20 cellular contexts compared by ENCODE assay signal in the genomic region with DNA sequence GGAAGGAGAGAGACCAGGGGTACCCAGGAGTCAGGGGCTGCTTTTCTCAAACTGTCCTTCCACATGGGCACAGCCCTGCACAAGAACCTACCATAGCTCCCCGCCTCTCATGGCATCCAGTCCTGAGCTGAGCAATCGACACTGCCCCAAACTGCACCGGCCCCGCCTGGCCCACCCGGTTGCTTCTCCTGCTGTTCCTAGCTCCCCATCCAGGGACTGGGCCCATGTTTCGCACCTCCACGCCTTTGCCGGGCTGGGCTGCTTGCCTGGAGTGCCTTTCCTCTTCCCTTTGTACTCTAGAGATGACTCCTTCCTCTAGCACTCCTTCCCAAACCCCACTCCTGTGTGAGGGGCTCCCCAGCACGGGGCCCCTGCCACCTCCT.
"Had no signal": no experiment of that assay in that cellular context is flagged by ENCODE, and none has a peak within 500 bp of the region (broad histone marks: within the 10 kb centered on the region; RNA-seq: fewer than 3 reads in every experiment).

No MANE protein-coding gene starts in this region.

- H3K4me2 ChIP-seq: hepatocyte had no signal

- H3K9me3 ChIP-seq: colonic mucosa, gastroesophageal sphincter, left lung, lower lobe of right lung had no signal

- H3K4me1 Mint-ChIP-seq: immature natural killer cell had no signal

- H2AFZ ChIP-seq: hepatocyte had no signal

- H3K79me2 ChIP-seq: hepatocyte had no signal

- H3K27me3 ChIP-seq: colonic mucosa, hepatocyte had no signal

- H3K27ac Mint-ChIP-seq: dendritic cell treated with granulocyte-macrophage colony-stimulating factor and Interleukin-4, amounts not matched to agents 40 ng/mL and 50 ng/mL, for 4 days; effector memory CD8-positive, alpha-beta T cell; endodermal cell had no signal

- H3K9me3 Mint-ChIP-seq: dendritic cell treated with granulocyte-macrophage colony-stimulating factor and Interleukin-4, amounts not matched to agents 40 ng/mL and 50 ng/mL, for 4 days; effector memory CD8-positive, alpha-beta T cell had no signal

- H3K4me3 ChIP-seq: esophagus muscularis mucosa, gastroesophageal sphincter, heart left ventricle, hepatocyte, left lung, lower lobe of right lung had no signal

- H3K4me1 ChIP-seq: colonic mucosa, esophagus muscularis mucosa, foreskin keratinocyte, gastroesophageal sphincter, heart left ventricle, left lung, lower lobe of right lung had no signal

- H3K27ac ChIP-seq: colonic mucosa, esophagus muscularis mucosa, foreskin keratinocyte, gastroesophageal sphincter, heart left ventricle, hepatocyte, left lung, lower lobe of right lung had no signal

- H3K36me3 ChIP-seq: colonic mucosa, esophagus muscularis mucosa, gastroesophageal sphincter, heart left ventricle, left lung, lower lobe of right lung had no signal

- H3K36me3 Mint-ChIP-seq: immature natural killer cell had no signal

- H3K4me3 Mint-ChIP-seq: dendritic cell treated with granulocyte-macrophage colony-stimulating factor and Interleukin-4, amounts not matched to agents 40 ng/mL and 50 ng/mL, for 4 days; effector memory CD8-positive, alpha-beta T cell; endodermal cell; immature natural killer cell had no signal

- DNase-seq: cortex of kidney; effector CD8-positive, alpha-beta T cell; effector memory CD8-positive, alpha-beta T cell; endodermal cell; foreskin keratinocyte; hypothalamus; immature natural killer cell; islet precursor cell; left cardiac atrium; left lung; left ventricle myocardium superior; lower lobe of right lung; mesendoderm; midbrain had no signal
